ENCODE assay signal across 18 cellular contexts in genomic region chr20:18390201-18390600, GRCh38.
DNase-seq lines count a peak whose midpoint lies in the region; TF ChIP-seq lines count a peak whose summit lies in the region.
"Had no signal": no experiment of that assay in that cellular context is flagged by ENCODE, and none has a peak within 500 bp of the region (broad histone marks: within the 10 kb centered on the region; RNA-seq: fewer than 3 reads in every experiment).

No MANE protein-coding gene starts in this region.

- H3K4me1 ChIP-seq in SJCRH30 = peaks cover 5% of the 10 kb centered on the region; the same call in 1 of the 2 replicates
- H3K4me1 ChIP-seq in adrenal gland (replicated peaks in 1 of 2) = peaks cover 17 to 31% of the 10 kb centered on the region in 2 donors
- H3K4me1 ChIP-seq: BLaER1 had no signal

- H3K36me3 ChIP-seq in SJCRH30 (no peaks in the 10 kb centered on the region), adrenal gland (replicated peaks in 1 of 2) (no peaks in the 10 kb centered on the region)
- H3K36me3 ChIP-seq: BLaER1 had no signal

- no peaks in the 10 kb centered on the region for H3K9me3 Mint-ChIP-seq in endothelial cell (ENCODE audit: unreplicated experiment)
- H3K9me3 Mint-ChIP-seq: CD14-positive monocyte; CD4-positive, alpha-beta memory T cell; GM23338 had no signal

- no peak overlapping the region for H3K4me3 ChIP-seq in SJCRH30
- H3K4me3 ChIP-seq in adrenal gland = no peak overlapping the region
- H3K4me3 ChIP-seq: A549, BLaER1, GM23338 had no signal

- TF ChIP-seq CTCF in endothelial cell (IDR thresholded peaks at IDR 0.05; ENCODE audit: unreplicated experiment) = no peak
- TF ChIP-seq CTCF in adrenal gland (IDR thresholded peaks at IDR 0.05) = no peak

- WGBS in adrenal gland, 4 donors = 63 to 71% (median 66%) methylated on average over 3 of the region's 3 CpGs

- no peaks in the 10 kb centered on the region for H3K9me3 ChIP-seq in SJCRH30 (replicated peaks)
- no peaks in the 10 kb centered on the region for H3K9me3 ChIP-seq in adrenal gland (replicated peaks in 1 of 3)
- H3K9me3 ChIP-seq: A549, BLaER1 had no signal

- no peak overlapping the region for H3K27ac ChIP-seq in SJCRH30
- H3K27ac ChIP-seq in adrenal gland = no peak overlapping the region
- H3K27ac ChIP-seq: 22Rv1, A549, BLaER1 had no signal

- H3K4me1 Mint-ChIP-seq in endothelial cell (ENCODE audit: unreplicated experiment) = peaks cover 10% of the 10 kb centered on the region
- H3K4me1 Mint-ChIP-seq: CD4-positive, alpha-beta memory T cell had no signal

- no peaks in the 10 kb centered on the region for H3K36me3 Mint-ChIP-seq in endothelial cell (ENCODE audit: low read depth, unreplicated experiment)

- TF ChIP-seq POLR2A in adrenal gland (IDR thresholded peaks at IDR 0.05) = no peak

- peak; percentile 20 for DNase-seq in DMS53 (lab: John Stamatoyannopoulos, UW)
- no peak for DNase-seq in DMS53 treated with DMSO at 0.1 percent for 48 hours (lab: John Stamatoyannopoulos, UW; ENCODE audit: unreplicated experiment)
- peak; percentile 34 to 51 for DNase-seq in SJCRH30
- no peak for DNase-seq in endothelial cell (ENCODE audit: low spot score)
- DNase-seq in myocyte (ENCODE audit: low read depth) = peak; percentile 24
- no peak for DNase-seq in NOMO-1 treated with dmso at 0.1 percent for 144 hours (lab: John Stamatoyannopoulos, UW; ENCODE audit: unreplicated experiment)
- no peak for DNase-seq in NCI-H510A (lab: John Stamatoyannopoulos, UW)
- DNase-seq in adrenal gland = no peak
- DNase-seq: AML-193; Calu3; CD4-positive, alpha-beta memory T cell; HCEC 1CT; IMR-90 had no signal

- intact Hi-C loops in adrenal gland (cut with DNase I) = no loop called here

- no peak overlapping the region for H3K4me3 Mint-ChIP-seq in endothelial cell (ENCODE audit: unreplicated experiment)
- H3K4me3 Mint-ChIP-seq: CD14-positive monocyte; CD4-positive, alpha-beta memory T cell; GM23338 had no signal

- peak overlapping the region; percentile 19 for H3K27ac Mint-ChIP-seq in endothelial cell (ENCODE audit: unreplicated experiment)
- H3K27ac Mint-ChIP-seq: CD14-positive monocyte; CD4-positive, alpha-beta memory T cell; GM23338 had no signal

- H3K27me3 ChIP-seq in SJCRH30 = no peaks in the 10 kb centered on the region
- H3K27me3 ChIP-seq in adrenal gland = no peaks in the 10 kb centered on the region
- H3K27me3 ChIP-seq: BLaER1 had no signal

- no peaks in the 10 kb centered on the region for H3K27me3 Mint-ChIP-seq in endothelial cell (ENCODE audit: unreplicated experiment)
- H3K27me3 Mint-ChIP-seq: CD4-positive, alpha-beta memory T cell had no signal

Comparison
In these comparisons a context has a peak if more than half of its experiments do, and no peak if none do; other contexts are left out.
1. DNase-seq: peak in DMS53 (single experiment), SJCRH30 (2 of 2) and myocyte (single experiment); none in DMS53 treated with DMSO at 0.1 percent for 48 hours (single experiment), endothelial cell (single experiment), NOMO-1 treated with dmso at 0.1 percent for 144 hours (single experiment), NCI-H510A (single experiment) and adrenal gland (0 of 7).